21 cellular contexts compared by ENCODE assay signal in genomic region chr1:162265983-162266382, GRCh38.
A peak's percentile ranks its signal among the peaks of the same experiment; 100 is the strongest.
DNase-seq lines count a peak whose midpoint lies in the region; ATAC-seq and FAIRE-seq lines count a peak whose summit lies in the region.
"Had no signal": no experiment of that assay in that cellular context is flagged by ENCODE, and none has a peak within 500 bp of the region (broad histone marks: within the 10 kb centered on the region; RNA-seq: fewer than 3 reads in every experiment).

No MANE protein-coding gene starts in this region.

- DNase-seq in dermis blood vessel endothelial cell = no peak
- DNase-seq in HTR-8/SVneo (ENCODE audit: insufficient read length, low spot score) = no peak
- DNase-seq in hippocampal formation (lab: John Stamatoyannopoulos, UW) = no peak
- DNase-seq: AML-193, HCEC 1CT, MV-4-11, NCI-H1694 treated with DMSO at 0.1 percent for 48 hours, NCI-H2107, NCI-H510A treated with DMSO at 0.1 percent for 48 hours, NCI-H774, PC-9, SIG-M5, T-helper 1 cell, T-helper 9 cell had no signal

- no peak for FAIRE-seq in HTR-8/SVneo (lab: Jason Lieb, UNC)
- FAIRE-seq: K562 had no signal

- ATAC-seq in GM19025 (IDR thresholded peaks at IDR 0.05; ENCODE audit: low read depth, unreplicated experiment) = peak; percentile 48
- peak; percentile 88 for ATAC-seq in HG02798 (IDR thresholded peaks at IDR 0.05; ENCODE audit: poor library complexity, unreplicated experiment)
- peak; percentile 54 for ATAC-seq in HG03521 (IDR thresholded peaks at IDR 0.05; ENCODE audit: unreplicated experiment)
- no peak for ATAC-seq in HG02973 (IDR thresholded peaks at IDR 0.05; ENCODE audit: unreplicated experiment)
- ATAC-seq: GM23338, K562, SK-N-SH treated with all-trans-retinoic acid at 6 μM for 48 hours had no signal
